In the genomic region with DNA sequence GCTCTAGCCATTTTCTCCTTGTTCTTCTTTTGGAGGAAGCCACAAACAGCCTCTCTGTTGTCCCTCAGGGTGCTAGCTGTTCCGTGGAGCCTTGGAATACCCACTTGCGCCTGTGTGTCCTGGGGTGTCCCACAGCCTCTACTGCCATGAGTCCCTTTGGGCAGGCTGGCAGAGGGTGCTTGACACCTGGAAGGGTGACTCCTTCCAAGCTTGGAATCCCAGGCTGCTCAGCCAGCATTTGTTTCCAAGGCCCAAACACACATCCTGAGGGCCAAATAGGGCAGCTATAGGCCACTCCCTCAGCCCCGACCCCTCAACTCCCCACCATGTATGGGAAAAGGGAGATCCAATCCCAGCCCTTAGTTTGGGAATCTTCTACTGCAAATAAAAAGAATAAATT, we compare ENCODE assay signal across 28 cellular contexts. TPM values are rescaled to one million over a fixed set of nuclear protein-coding genes. Genes with fewer than 3 reads are reported as not detected.
DNase-seq lines count a peak whose midpoint lies in the region; ATAC-seq and TF ChIP-seq lines count a peak whose summit lies in the region.
"Had no signal": no experiment of that assay in that cellular context is flagged by ENCODE, and none has a peak within 500 bp of the region (broad histone marks: within the 10 kb centered on the region; RNA-seq: fewer than 3 reads in every experiment).

No MANE protein-coding gene starts in this region.

- H4K20me1 ChIP-seq in DND-41 (ENCODE audit: insufficient read depth, low read length), result no peaks in the 10 kb centered on the region
- no peaks in the 10 kb centered on the region for H4K20me1 ChIP-seq in hepatocyte (ENCODE audit: insufficient read depth, poor library complexity, severe bottlenecking)

- H3K4me1 ChIP-seq in DND-41 (ENCODE audit: insufficient read depth, low read length) (no peaks in the 10 kb centered on the region), hepatocyte (ENCODE audit: insufficient read depth) (no peaks in the 10 kb centered on the region), sigmoid colon (no peaks in the 10 kb centered on the region)
- H3K4me1 ChIP-seq: A549 had no signal

- no peak for TF ChIP-seq EP300 in sigmoid colon (IDR thresholded peaks at IDR 0.05)

- no peak for TF ChIP-seq CTCF in DND-41 (IDR thresholded peaks at IDR 0.05; ENCODE audit: borderline replicate concordance, extremely low read depth, low read length, poor library complexity, severe bottlenecking)
- no peak for TF ChIP-seq CTCF in hepatocyte (IDR thresholded peaks at IDR 0.05; ENCODE audit: poor library complexity)
- no peak for TF ChIP-seq CTCF in sigmoid colon (IDR thresholded peaks at IDR 0.05)

- WGBS in hepatocyte (ENCODE audit: low lambda C conversion rate, missing lambda C conversion rate), result 95% methylated on average over 3 of the region's 3 CpGs
- 95 to 98% methylated on average over 3 of the region's 3 CpGs for WGBS in sigmoid colon, 2 donors

- H2AFZ ChIP-seq in DND-41 (ENCODE audit: low read depth, low read length) (no peak overlapping the region), hepatocyte (no peak overlapping the region)

- no peaks in the 10 kb centered on the region for H3K27me3 Mint-ChIP-seq in activated naive CD8-positive, alpha-beta T cell treated with anti-CD3 and anti-CD28 coated beads, Interleukin-2, amount 50 U/mL, for 24 hours
- H3K27me3 Mint-ChIP-seq: CD4-positive, alpha-beta memory T cell; IgD-negative memory B cell had no signal

- H3K4me3 Mint-ChIP-seq in activated naive CD8-positive, alpha-beta T cell treated with anti-CD3 and anti-CD28 coated beads, Interleukin-2, amount 50 U/mL, for 24 hours, result no peak overlapping the region
- H3K4me3 Mint-ChIP-seq: CD4-positive, alpha-beta memory T cell; IgD-negative memory B cell had no signal

- H3K27me3 ChIP-seq in DND-41 (ENCODE audit: insufficient read depth, low read length, poor library complexity), result no peaks in the 10 kb centered on the region
- H3K27me3 ChIP-seq in hepatocyte, result no peaks in the 10 kb centered on the region
- H3K27me3 ChIP-seq in sigmoid colon, result no peaks in the 10 kb centered on the region

- H3K9me3 Mint-ChIP-seq in activated naive CD8-positive, alpha-beta T cell treated with anti-CD3 and anti-CD28 coated beads, Interleukin-2, amount 50 U/mL, for 24 hours, result no peaks in the 10 kb centered on the region
- H3K9me3 Mint-ChIP-seq: CD4-positive, alpha-beta memory T cell; IgD-negative memory B cell had no signal

- no peak overlapping the region for H3K4me3 ChIP-seq in DND-41 (ENCODE audit: low read depth in 1 of 2, low read length in 2 of 2)
- no peak overlapping the region for H3K4me3 ChIP-seq in hepatocyte
- no peak overlapping the region for H3K4me3 ChIP-seq in sigmoid colon
- H3K4me3 ChIP-seq: A549, GM12878, SK-N-MC had no signal

- ATAC-seq in DND-41 (ENCODE audit: insufficient read depth, low read depth) (no peak), HG03565 (IDR thresholded peaks at IDR 0.05; ENCODE audit: unreplicated experiment) (no peak)
- ATAC-seq in activated naive CD8-positive, alpha-beta T cell treated with anti-CD3 and anti-CD28 coated beads, Interleukin-2, amount 50 U/mL, for 24 hours, result no peak
- ATAC-seq: GM12878, Panc1 had no signal

- no peak overlapping the region for H3K9ac ChIP-seq in DND-41 (ENCODE audit: low read depth, low read length)
- H3K9ac ChIP-seq: KMS-11 had no signal

- H3K36me3 Mint-ChIP-seq in activated naive CD8-positive, alpha-beta T cell treated with anti-CD3 and anti-CD28 coated beads, Interleukin-2, amount 50 U/mL, for 24 hours (ENCODE audit: low read depth), result peaks cover 49% of the 10 kb centered on the region
- H3K36me3 Mint-ChIP-seq: IgD-negative memory B cell had no signal

- H3K4me2 ChIP-seq in DND-41 (ENCODE audit: insufficient read depth, low read length), result no peak overlapping the region
- H3K4me2 ChIP-seq in hepatocyte, result no peak overlapping the region
- H3K4me2 ChIP-seq: A549, KMS-11 had no signal

- no peaks in the 10 kb centered on the region for H3K9me2 ChIP-seq in hepatocyte (replicated peaks; ENCODE audit: insufficient read depth)

- no peaks in the 10 kb centered on the region for H3K4me1 Mint-ChIP-seq in activated naive CD8-positive, alpha-beta T cell treated with anti-CD3 and anti-CD28 coated beads, Interleukin-2, amount 50 U/mL, for 24 hours

- H3K79me2 ChIP-seq in DND-41 (ENCODE audit: insufficient read depth, low read length) (no peaks in the 10 kb centered on the region), hepatocyte (no peaks in the 10 kb centered on the region)

- no peak for TF ChIP-seq POLR2A in sigmoid colon (IDR thresholded peaks at IDR 0.05)

- H3K27ac ChIP-seq in DND-41 (ENCODE audit: low read length) (no peak overlapping the region), hepatocyte (no peak overlapping the region), sigmoid colon (no peak overlapping the region)
- H3K27ac ChIP-seq: A549, HL-60, KMS-11, SK-N-MC had no signal

- intact Hi-C loops in sigmoid colon (cut with DNase I), result no loop called here

- DNase-seq in AG20443 (ENCODE audit: low spot score) (peak; percentile 9), DND-41 (peak; percentile 2), hepatocyte (ENCODE audit: low spot score) (peak; percentile 2), sigmoid colon (peak; percentile 33), NK-92 (lab: John Stamatoyannopoulos, UW; ENCODE audit: unreplicated experiment) (no peak)
- DNase-seq in activated naive CD8-positive, alpha-beta T cell treated with anti-CD3 and anti-CD28 coated beads, Interleukin-2, amount 50 U/mL, for 24 hours, result no peak
- DNase-seq: C1 segment of cervical spinal cord; CD4-positive, alpha-beta memory T cell; COR-L47; GDM1; GOT3; MM.1S; NCI-H1048; NCI-H1417; NCI-H1694; NCI-H2029 treated with DMSO at 0.1 percent for 48 hours; NCI-H446 treated with DMSO at 0.1 percent for 48 hours; NCI-H526; NCI-H82; SIG-M5 had no signal

- peaks cover 94% of the 10 kb centered on the region for H3K36me3 ChIP-seq in DND-41 (ENCODE audit: insufficient read depth, low read length)
- no peaks in the 10 kb centered on the region for H3K36me3 ChIP-seq in hepatocyte (replicated peaks; ENCODE audit: insufficient read depth, low read depth)
- peaks cover 0 to 77% (median 15%) of the 10 kb centered on the region in 4 donors for H3K36me3 ChIP-seq in sigmoid colon

- H3K9me3 ChIP-seq in DND-41 (ENCODE audit: insufficient read depth, low read length, severe bottlenecking), result no peaks in the 10 kb centered on the region
- H3K9me3 ChIP-seq in hepatocyte (ENCODE audit: low read depth), result no peaks in the 10 kb centered on the region
- no peaks in the 10 kb centered on the region for H3K9me3 ChIP-seq in sigmoid colon
- H3K9me3 ChIP-seq: A549 had no signal

- H3K27ac Mint-ChIP-seq in activated naive CD8-positive, alpha-beta T cell treated with anti-CD3 and anti-CD28 coated beads, Interleukin-2, amount 50 U/mL, for 24 hours, result no peak overlapping the region
- H3K27ac Mint-ChIP-seq: IgD-negative memory B cell had no signal

RNA-seq across cellular contexts. Expression of gene ZNHIT3, which starts 14.9 kb away (rescaled TPM):
- total RNA-seq in hepatocyte (48.1 and 54.1 TPM in 2 replicates), sigmoid colon (10 to 100 TPM; 31.0 to 59.9 (median 44.9) TPM)
- polyA plus RNA-seq in hepatocyte (39.6 and 53.3 TPM in 2 replicates), sigmoid colon (10 to 100 TPM; 49.9 to 60.7 (median 51.8) TPM)

RNA-seq across cellular contexts. Expression of gene MYO19, which starts 33.3 kb away (rescaled TPM):
- total RNA-seq in hepatocyte (29.8 and 32.1 TPM in 2 replicates), sigmoid colon (10 to 100 TPM; 49.9 to 67.2 (median 59.5) TPM)
- polyA plus RNA-seq in hepatocyte (19.7 and 24.5 TPM in 2 replicates), sigmoid colon (10 to 100 TPM; 19.2 to 60.6 (median 20.3) TPM)

RNA-seq across cellular contexts. Expression of gene PIGW, which starts 33.4 kb away (rescaled TPM):
- 6.0 and 10.8 TPM in 2 replicates for total RNA-seq in hepatocyte
- polyA plus RNA-seq in hepatocyte, result 9.5 and 10.2 TPM in 2 replicates
- 1 to 10 TPM; 1.7 to 3.9 (median 3.0) TPM for total RNA-seq in sigmoid colon
- 1 to 10 TPM; 2.4 to 8.6 (median 4.6) TPM for polyA plus RNA-seq in sigmoid colon

RNA-seq across cellular contexts. Expression of gene GGNBP2, which starts 43.4 kb away (rescaled TPM):
- total RNA-seq in hepatocyte (69.6 and 79.9 TPM in 2 replicates), sigmoid colon (10 to 100 TPM; 57.4 to 62.2 (median 59.2) TPM)
- polyA plus RNA-seq in hepatocyte (52.2 and 54.1 TPM in 2 replicates), sigmoid colon (10 to 100 TPM; 43.5 to 55.3 (median 51.7) TPM)

Comparison
In these comparisons a context has a peak if more than half of its experiments do, and no peak if none do; other contexts are left out.
1. DNase-seq: peak in AG20443 (single experiment), DND-41 (single experiment), hepatocyte (single experiment) and sigmoid colon (single experiment); none in NK-92 (single experiment) and activated naive CD8-positive, alpha-beta T cell treated with anti-CD3 and anti-CD28 coated beads, Interleukin-2, amount 50 U/mL, for 24 hours (single experiment).